Comparison of ENCODE assay signal across 12 cellular contexts in genomic region chr7:30789334-30789711, GRCh38. TPM values are rescaled to one million over a fixed set of nuclear protein-coding genes. Genes with fewer than 3 reads are reported as not detected.
DNase-seq lines count a peak whose midpoint lies in the region; ATAC-seq and TF ChIP-seq lines count a peak whose summit lies in the region.
"Had no signal": no experiment of that assay in that cellular context is flagged by ENCODE, and none has a peak within 500 bp of the region (broad histone marks: within the 10 kb centered on the region; RNA-seq: fewer than 3 reads in every experiment).

No MANE protein-coding gene starts in this region.

- DNase-seq in Daoy (ENCODE audit: low read depth) = peak; percentile 76
- peak; percentile 48 for DNase-seq in RWPE1 (ENCODE audit: low spot score)
- peak; percentile 82 to 83 for DNase-seq in fibroblast of lung (ENCODE audit: low read depth in 2 of 2)
- peak; percentile 93 for DNase-seq in osteoblast (ENCODE audit: insufficient read length, low spot score, missing footprints)
- DNase-seq in amygdala (lab: John Stamatoyannopoulos, UW) = no peak
- DNase-seq: activated CD4-positive, alpha-beta T cell treated with anti-CD3 and anti-CD28 coated beads, Interleukin-2, amount 10 ng/mL, durations not matched to agents 24 days and 14 days; H9; NCI-H1694 treated with DMSO at 0.1 percent for 48 hours; RPMI8226 had no signal

- H3K27ac ChIP-seq in RWPE1 = no peak overlapping the region
- H3K27ac ChIP-seq in fibroblast of lung (ENCODE audit: insufficient read depth, low read length) = peak overlapping the region; percentile 22
- peak overlapping the region; percentile 11 for H3K27ac ChIP-seq in osteoblast (ENCODE audit: low read depth, low read length)

- no peaks in the 10 kb centered on the region for H3K9me3 ChIP-seq in fibroblast of lung (ENCODE audit: control insufficient read depth, insufficient read depth, low read depth, low read length)
- H3K9me3 ChIP-seq in osteoblast (ENCODE audit: low read depth, low read length) = no peaks in the 10 kb centered on the region

- H3K4me2 ChIP-seq in fibroblast of lung (ENCODE audit: extremely low read depth, insufficient read depth, low read length) (no peak overlapping the region), osteoblast (ENCODE audit: insufficient read depth, low read length) (peak overlapping the region; percentile 8)

- TF ChIP-seq CTCF in RWPE1 (conservative IDR thresholded peaks at IDR 0.05; ENCODE audit: low read depth) = no peak
- TF ChIP-seq CTCF in fibroblast of lung (conservative IDR thresholded peaks at IDR 0.05 in 1 of 2, IDR thresholded peaks at IDR 0.05 in 1 of 2; ENCODE audit: low read depth in 1 of 2, low read length in 2 of 2) = no peak
- no peak for TF ChIP-seq CTCF in osteoblast (IDR thresholded peaks at IDR 0.05; ENCODE audit: extremely low read depth, low read depth, low read length)

- H3K27me3 ChIP-seq in fibroblast of lung (ENCODE audit: control insufficient read depth, insufficient read depth, low read length) (no peaks in the 10 kb centered on the region), osteoblast (ENCODE audit: insufficient read depth, low read length) (no peaks in the 10 kb centered on the region)

- H3K4me1 ChIP-seq in fibroblast of lung (ENCODE audit: control insufficient read depth, extremely low read depth, insufficient read depth, low read length) (peaks cover 8% of the 10 kb centered on the region), osteoblast (ENCODE audit: insufficient read depth, low read length) (peaks cover 15% of the 10 kb centered on the region)

- H3K4me3 ChIP-seq in fibroblast of lung (replicated peaks in 1 of 4; ENCODE audit: control extremely low read depth in 1 of 4, insufficient read depth in 1 of 4, low read depth in 3 of 4, low read length in 4 of 4) (no peak overlapping the region), osteoblast (ENCODE audit: insufficient read depth, low read length) (no peak overlapping the region)

- no peaks in the 10 kb centered on the region for H3K79me2 ChIP-seq in fibroblast of lung (ENCODE audit: control insufficient read depth, insufficient read depth, low read length)
- H3K79me2 ChIP-seq in osteoblast (ENCODE audit: insufficient read depth, low read length) = no peaks in the 10 kb centered on the region

- H2AFZ ChIP-seq in fibroblast of lung (ENCODE audit: low read length) (no peak overlapping the region), osteoblast (ENCODE audit: low read length) (no peak overlapping the region)

- H4K20me1 ChIP-seq in fibroblast of lung (ENCODE audit: control insufficient read depth, extremely low read depth, insufficient read depth, low read length) = no peaks in the 10 kb centered on the region
- no peaks in the 10 kb centered on the region for H4K20me1 ChIP-seq in osteoblast (ENCODE audit: insufficient read depth, low read length)

- peaks cover 5% of the 10 kb centered on the region for H3K36me3 ChIP-seq in fibroblast of lung (ENCODE audit: control insufficient read depth, insufficient read depth, low read length)
- H3K36me3 ChIP-seq in osteoblast (ENCODE audit: insufficient read depth, low read length) = peaks cover 9% of the 10 kb centered on the region

- CTCF ChIA-PET in RWPE1 (lab: Yijun Ruan, JAX) = no interaction called here

- no peak overlapping the region for H3K9ac ChIP-seq in fibroblast of lung (ENCODE audit: insufficient read depth, low read length)

- ATAC-seq in GM21515 (IDR thresholded peaks at IDR 0.05; ENCODE audit: unreplicated experiment) = no peak
- no peak for ATAC-seq in HG03025 (IDR thresholded peaks at IDR 0.05; ENCODE audit: low FRiP score, unreplicated experiment)
- ATAC-seq in GM18498 (IDR thresholded peaks at IDR 0.05; ENCODE audit: unreplicated experiment) = no peak

- POLR2A ChIA-PET in RWPE1 (lab: Yijun Ruan, JAX; ENCODE audit: low non-redundant PET) = no interaction called here

RNA-seq across cellular contexts. Expression of gene MINDY4, which starts 18.1 kb away (rescaled TPM):
- 10.3 and 12.1 TPM in 2 replicates for total RNA-seq in Daoy (2014; rRNA removed; shearing (Covaris generic))
- total RNA-seq in fibroblast of lung (4.1 and 6.1 TPM in 2 replicates), osteoblast (8.5 and 10.5 TPM in 2 replicates)
- 3.9 and 6.3 TPM in 2 replicates for polyA plus RNA-seq in fibroblast of lung
- polyA plus RNA-seq in fibroblast of lung (2012) = 6.4 and 11.1 TPM in 2 replicates
- 11.8 and 32.0 TPM in 2 replicates for polyA minus RNA-seq in fibroblast of lung (ENCODE audit: low replicate concordance)

RNA-seq across cellular contexts. Expression of gene INMT, which starts 37.4 kb away (rescaled TPM):
- 0.06 TPM in 1 of 2 replicates, not detected in the other for total RNA-seq in Daoy (2014; rRNA removed; shearing (Covaris generic))
- total RNA-seq in fibroblast of lung (17.5 and 75.8 TPM in 2 replicates), osteoblast (0.72 and 1.5 TPM in 2 replicates)
- 37.0 and 237 TPM in 2 replicates for polyA plus RNA-seq in fibroblast of lung
- polyA plus RNA-seq in fibroblast of lung (2012) = 26.5 and 169 TPM in 2 replicates
- 26.1 and 211 TPM in 2 replicates for polyA minus RNA-seq in fibroblast of lung (ENCODE audit: low replicate concordance)
- total RNA-seq: activated CD4-positive, alpha-beta T cell treated with anti-CD3 and anti-CD28 coated beads, Interleukin-2, amount 10 ng/mL, durations not matched to agents 24 days and 14 days had no signal

Comparison
In these comparisons a context has a peak if more than half of its experiments do, and no peak if none do; other contexts are left out.
1. DNase-seq: peak in Daoy (single experiment), RWPE1 (single experiment), fibroblast of lung (2 of 2) and osteoblast (single experiment); none in amygdala (0 of 56).